25 cellular contexts compared by ENCODE assay signal in genomic region chr11:79122759-79123158, GRCh38.
DNase-seq lines count a peak whose midpoint lies in the region; ATAC-seq and TF ChIP-seq lines count a peak whose summit lies in the region.
"Had no signal": no experiment of that assay in that cellular context is flagged by ENCODE, and none has a peak within 500 bp of the region (broad histone marks: within the 10 kb centered on the region; RNA-seq: fewer than 3 reads in every experiment).

No MANE protein-coding gene starts in this region.

- DNase-seq in DMS53 (lab: John Stamatoyannopoulos, UW) (peak; percentile 40), DMS53 treated with DMSO at 0.1 percent for 48 hours (lab: John Stamatoyannopoulos, UW; ENCODE audit: unreplicated experiment) (no peak), PC-3 (peak; percentile 42), left kidney (ENCODE audit: low read depth, low spot score) (peak; percentile 59), heart right ventricle (no peak), gastrocnemius medialis (no peak)
- DNase-seq: 8988T; ACHN; BE2C; Calu3; CD8-positive, alpha-beta memory T cell; H9; Kasumi-1; NCI-H1092 treated with DMSO at 0.1 percent for 48 hours; NCI-H1436; NCI-H187; NCI-H446 treated with DMSO at 0.1 percent for 48 hours; NCI-H82; NK-92 treated with Interleukin-12 subunit alpha and Interleukin-12 subunit beta, amount 100 ng/mL, for 24 hours; PC-9; Right ventricle myocardium superior had no signal

- CTCF ChIA-PET in PC-3 (lab: Charles Lee) = no interaction called here

- no peak; the same call in 1 of the 2 replicates for ATAC-seq in PC-3
- ATAC-seq in heart right ventricle = no peak
- ATAC-seq in gastrocnemius medialis = no peak
- ATAC-seq in esophagus mucosa = no peak
- ATAC-seq: GM23338, K562 had no signal

- no peaks in the 10 kb centered on the region for H3F3A ChIP-seq in PC-3 (ENCODE audit: low read length, unreplicated experiment)

- TF ChIP-seq POLR2A in gastrocnemius medialis (IDR thresholded peaks at IDR 0.05) = no peak

- H3K9me2 ChIP-seq in PC-3 (replicated peaks; ENCODE audit: low read length) = no peaks in the 10 kb centered on the region

- H3K4me1 ChIP-seq in PC-3 (ENCODE audit: insufficient read depth, low read length) (peaks cover 3% of the 10 kb centered on the region), heart right ventricle (peaks cover 0 to 11% (median 0%) of the 10 kb centered on the region in 9 donors), gastrocnemius medialis (peaks cover 0 to 6% of the 10 kb centered on the region in 2 donors)
- H3K4me1 ChIP-seq: SJSA1 had no signal

- no peak overlapping the region for H3K9ac ChIP-seq in PC-3 (ENCODE audit: low read length)

- H3K4me2 ChIP-seq in PC-3 (ENCODE audit: low read length) = no peak overlapping the region
- H3K4me2 ChIP-seq: GM23338, PC-9 had no signal

- H3K79me2 ChIP-seq in PC-3 (ENCODE audit: low read length) = no peaks in the 10 kb centered on the region

- 78 to 82% methylated on average over 3 of the region's 3 CpGs for WGBS in heart right ventricle, 2 donors

- TF ChIP-seq CTCF in PC-3 (conservative IDR thresholded peaks at IDR 0.05; ENCODE audit: low read depth, low read length) (no peak), heart right ventricle (IDR thresholded peaks at IDR 0.05) (no peak), gastrocnemius medialis (IDR thresholded peaks at IDR 0.05 in 4 of 5, conservative IDR thresholded peaks at IDR 0.05 in 1 of 5) (no peak)

- intact Hi-C loops in PC-3 (cut with micrococcal nuclease) (no loop called here), heart right ventricle (cut with DNase I) (no loop called here), gastrocnemius medialis (cut with DNase I; ENCODE audit: low total_unique reads) (no loop called here)

- no peaks in the 10 kb centered on the region for H4K20me1 ChIP-seq in PC-3 (ENCODE audit: low read length)

- no TSS peak for BruUV-seq in PC-3 (replicated peaks; lab: Mats Ljungman, UMichigan)

- no peak overlapping the region for H3K4me3 ChIP-seq in PC-3 (ENCODE audit: low read length)
- H3K4me3 ChIP-seq in heart right ventricle = no peak overlapping the region
- no peak overlapping the region for H3K4me3 ChIP-seq in gastrocnemius medialis
- H3K4me3 ChIP-seq: GM23338, K562, PC-9, SJSA1 had no signal

- H3K27me3 ChIP-seq in PC-3 (ENCODE audit: low read length) = no peaks in the 10 kb centered on the region
- no peaks in the 10 kb centered on the region for H3K27me3 ChIP-seq in heart right ventricle
- H3K27me3 ChIP-seq in gastrocnemius medialis = no peaks in the 10 kb centered on the region
- H3K27me3 ChIP-seq: BE2C, SJSA1 had no signal

- H3K9me3 ChIP-seq in PC-3 (ENCODE audit: low read length) (no peaks in the 10 kb centered on the region), heart right ventricle (peaks cover 0 to 28% (median 9%) of the 10 kb centered on the region in 11 donors), gastrocnemius medialis (peaks cover 0 to 4% (median 0%) of the 10 kb centered on the region in 3 donors)
- H3K9me3 ChIP-seq: BE2C, SJSA1 had no signal

- POLR2A ChIA-PET in PC-3 (lab: Charles Lee; ENCODE audit: unreplicated experiment) = no interaction called here

- H3K36me3 ChIP-seq in PC-3 (ENCODE audit: low read depth, low read length) = no peaks in the 10 kb centered on the region
- H3K36me3 ChIP-seq in heart right ventricle = no peaks in the 10 kb centered on the region
- H3K36me3 ChIP-seq in gastrocnemius medialis = no peaks in the 10 kb centered on the region
- H3K36me3 ChIP-seq: BE2C, SJSA1 had no signal

- H3K27ac ChIP-seq in PC-3 (ENCODE audit: low read length) (no peak overlapping the region), heart right ventricle (no peak overlapping the region), gastrocnemius medialis (no peak overlapping the region)
- H3K27ac ChIP-seq: PC-9, SJSA1 had no signal

- in situ Hi-C loops in gastrocnemius medialis (cut with MboI; ENCODE audit: low sequenced_read_pairs in 4 of 4) = loop anchor here in 1 of 4 donors (25.0 kb wide), 1 partner anchor 90 kb away; no protein-coding TSS in a partner anchor

- H2AFZ ChIP-seq in PC-3 (ENCODE audit: low read length) = no peak overlapping the region
- H2AFZ ChIP-seq: GM23338, PC-9 had no signal

Comparison
In these comparisons a context has a peak if more than half of its experiments do, and no peak if none do; other contexts are left out.
1. DNase-seq: peak in DMS53 (single experiment), PC-3 (single experiment) and left kidney (single experiment); none in DMS53 treated with DMSO at 0.1 percent for 48 hours (single experiment), heart right ventricle (0 of 2) and gastrocnemius medialis (0 of 2).